ENCODE assay signal across 1 cellular context in the genomic region with DNA sequence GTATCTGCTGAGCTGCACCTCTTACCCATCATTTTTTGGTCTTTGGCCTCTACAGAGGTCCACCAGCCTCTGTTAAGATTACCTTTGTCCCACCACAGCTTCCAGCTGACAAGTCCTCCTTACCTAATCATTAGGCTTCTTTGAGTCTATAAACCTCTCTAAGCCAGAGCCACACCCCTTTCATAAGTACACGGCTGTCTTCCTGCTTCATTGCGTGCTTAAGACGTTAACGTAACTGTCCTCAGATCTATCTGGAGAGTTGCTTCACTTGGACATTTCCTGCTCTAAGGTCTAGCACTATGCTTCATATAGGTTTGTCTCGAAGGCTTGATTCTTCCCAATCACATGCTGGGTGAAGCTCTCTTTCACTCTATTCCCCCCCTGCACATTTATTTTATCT.
TF ChIP-seq lines count a peak whose summit lies in the region.

No MANE protein-coding gene starts in this region.

TF ChIP-seq in GM23338, 12 proteins besides CTCF, POLR2A, EP300 and RAD21 (continued from another document):
- TF ChIP-seq, protein P1, sequence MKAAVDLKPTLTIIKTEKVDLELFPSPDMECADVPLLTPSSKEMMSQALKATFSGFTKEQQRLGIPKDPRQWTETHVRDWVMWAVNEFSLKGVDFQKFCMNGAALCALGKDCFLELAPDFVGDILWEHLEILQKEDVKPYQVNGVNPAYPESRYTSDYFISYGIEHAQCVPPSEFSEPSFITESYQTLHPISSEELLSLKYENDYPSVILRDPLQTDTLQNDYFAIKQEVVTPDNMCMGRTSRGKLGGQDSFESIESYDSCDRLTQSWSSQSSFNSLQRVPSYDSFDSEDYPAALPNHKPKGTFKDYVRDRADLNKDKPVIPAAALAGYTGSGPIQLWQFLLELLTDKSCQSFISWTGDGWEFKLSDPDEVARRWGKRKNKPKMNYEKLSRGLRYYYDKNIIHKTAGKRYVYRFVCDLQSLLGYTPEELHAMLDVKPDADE (IDR thresholded peaks at IDR 0.05) = no peak
- no peak for TF ChIP-seq POLR2AphosphoS5 (IDR thresholded peaks at IDR 0.05; ENCODE audit: low read depth)
